In the genomic region with DNA sequence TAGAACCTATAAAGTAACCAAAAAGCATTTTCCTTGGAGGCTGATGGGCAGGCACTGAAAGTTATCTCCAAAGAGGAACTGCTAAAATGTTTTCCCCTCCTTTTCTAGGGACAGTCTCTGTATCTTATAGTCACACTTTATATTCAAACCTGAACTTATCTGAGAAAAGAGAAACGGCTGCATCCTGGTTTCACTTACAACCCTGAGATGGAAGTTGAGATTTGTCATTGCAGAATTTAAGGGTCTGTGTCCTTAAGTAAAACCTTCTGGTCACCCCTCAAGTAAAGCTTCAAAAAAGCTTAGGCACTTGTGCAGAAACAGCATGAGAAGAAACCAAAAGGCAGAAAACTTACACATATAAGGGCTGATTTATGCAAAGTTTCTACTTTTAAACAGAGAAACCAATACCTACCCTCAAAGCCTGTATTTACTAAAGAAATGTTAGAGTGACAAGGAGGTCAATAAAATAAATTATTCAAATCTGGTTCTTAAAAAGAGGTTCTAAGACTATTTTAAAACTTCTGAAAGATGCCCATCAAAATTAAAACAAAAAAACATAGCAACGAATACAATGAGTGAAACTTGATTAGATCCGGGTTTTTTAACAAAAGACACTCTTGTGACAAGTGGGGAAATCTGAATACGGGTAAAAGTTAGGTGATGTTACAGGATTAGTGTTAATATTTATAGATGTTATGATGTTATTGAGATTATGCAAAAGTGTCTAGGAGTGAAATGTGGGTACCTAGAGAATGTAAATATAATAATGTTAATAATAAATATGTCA, we compare ENCODE assay signal across 1 cellular context.
TF ChIP-seq lines count a peak whose summit lies in the region.

No MANE protein-coding gene starts in this region.

TF ChIP-seq in GM12878, 131 proteins besides CTCF, POLR2A, EP300 and RAD21 (continues in another document):
- 0 out of 4 replicates have a peak, but pooled peaks of 1 of the 2 experiments have one; percentile 4 for TF ChIP-seq BHLHE40 (IDR thresholded peaks at IDR 0.05; ENCODE audit: borderline replicate concordance in 1 of 2, low read depth in 2 of 2, low read length in 1 of 2)
- TF ChIP-seq NR2C1 (IDR thresholded peaks at IDR 0.05) = no peak
- peak; percentile 37; the same call in 1 of the 2 replicates for TF ChIP-seq ZBED1 (IDR thresholded peaks at IDR 0.05; ENCODE audit: borderline replicate concordance)
- TF ChIP-seq POLR2AphosphoS5 (IDR thresholded peaks at IDR 0.05; ENCODE audit: low read length) = peak; percentile 68; the same call in 1 of the 2 replicates
- TF ChIP-seq, protein P1, sequence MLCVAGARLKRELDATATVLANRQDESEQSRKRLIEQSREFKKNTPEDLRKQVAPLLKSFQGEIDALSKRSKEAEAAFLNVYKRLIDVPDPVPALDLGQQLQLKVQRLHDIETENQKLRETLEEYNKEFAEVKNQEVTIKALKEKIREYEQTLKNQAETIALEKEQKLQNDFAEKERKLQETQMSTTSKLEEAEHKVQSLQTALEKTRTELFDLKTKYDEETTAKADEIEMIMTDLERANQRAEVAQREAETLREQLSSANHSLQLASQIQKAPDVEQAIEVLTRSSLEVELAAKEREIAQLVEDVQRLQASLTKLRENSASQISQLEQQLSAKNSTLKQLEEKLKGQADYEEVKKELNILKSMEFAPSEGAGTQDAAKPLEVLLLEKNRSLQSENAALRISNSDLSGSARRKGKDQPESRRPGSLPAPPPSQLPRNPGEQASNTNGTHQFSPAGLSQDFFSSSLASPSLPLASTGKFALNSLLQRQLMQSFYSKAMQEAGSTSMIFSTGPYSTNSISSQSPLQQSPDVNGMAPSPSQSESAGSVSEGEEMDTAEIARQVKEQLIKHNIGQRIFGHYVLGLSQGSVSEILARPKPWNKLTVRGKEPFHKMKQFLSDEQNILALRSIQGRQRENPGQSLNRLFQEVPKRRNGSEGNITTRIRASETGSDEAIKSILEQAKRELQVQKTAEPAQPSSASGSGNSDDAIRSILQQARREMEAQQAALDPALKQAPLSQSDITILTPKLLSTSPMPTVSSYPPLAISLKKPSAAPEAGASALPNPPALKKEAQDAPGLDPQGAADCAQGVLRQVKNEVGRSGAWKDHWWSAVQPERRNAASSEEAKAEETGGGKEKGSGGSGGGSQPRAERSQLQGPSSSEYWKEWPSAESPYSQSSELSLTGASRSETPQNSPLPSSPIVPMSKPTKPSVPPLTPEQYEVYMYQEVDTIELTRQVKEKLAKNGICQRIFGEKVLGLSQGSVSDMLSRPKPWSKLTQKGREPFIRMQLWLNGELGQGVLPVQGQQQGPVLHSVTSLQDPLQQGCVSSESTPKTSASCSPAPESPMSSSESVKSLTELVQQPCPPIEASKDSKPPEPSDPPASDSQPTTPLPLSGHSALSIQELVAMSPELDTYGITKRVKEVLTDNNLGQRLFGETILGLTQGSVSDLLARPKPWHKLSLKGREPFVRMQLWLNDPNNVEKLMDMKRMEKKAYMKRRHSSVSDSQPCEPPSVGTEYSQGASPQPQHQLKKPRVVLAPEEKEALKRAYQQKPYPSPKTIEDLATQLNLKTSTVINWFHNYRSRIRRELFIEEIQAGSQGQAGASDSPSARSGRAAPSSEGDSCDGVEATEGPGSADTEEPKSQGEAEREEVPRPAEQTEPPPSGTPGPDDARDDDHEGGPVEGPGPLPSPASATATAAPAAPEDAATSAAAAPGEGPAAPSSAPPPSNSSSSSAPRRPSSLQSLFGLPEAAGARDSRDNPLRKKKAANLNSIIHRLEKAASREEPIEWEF (IDR thresholded peaks at IDR 0.05; ENCODE audit: insufficient replicate concordance, low read depth, low read length) = no peak
- TF ChIP-seq HCFC1 (IDR thresholded peaks at IDR 0.05; ENCODE audit: low read length) = no peak
- peak; percentile 73 for TF ChIP-seq ZSCAN29 (IDR thresholded peaks at IDR 0.05)
- TF ChIP-seq MYB (IDR thresholded peaks at IDR 0.05; ENCODE audit: borderline replicate concordance, low read depth, low read length) = no peak
- TF ChIP-seq DPF2 (IDR thresholded peaks at IDR 0.05) = 0 out of 2 replicates have a peak, but pooled peaks have one; percentile 33
- no peak for TF ChIP-seq SIN3A (IDR thresholded peaks at IDR 0.05; ENCODE audit: low read depth, low read length)
- TF ChIP-seq, protein P2, sequence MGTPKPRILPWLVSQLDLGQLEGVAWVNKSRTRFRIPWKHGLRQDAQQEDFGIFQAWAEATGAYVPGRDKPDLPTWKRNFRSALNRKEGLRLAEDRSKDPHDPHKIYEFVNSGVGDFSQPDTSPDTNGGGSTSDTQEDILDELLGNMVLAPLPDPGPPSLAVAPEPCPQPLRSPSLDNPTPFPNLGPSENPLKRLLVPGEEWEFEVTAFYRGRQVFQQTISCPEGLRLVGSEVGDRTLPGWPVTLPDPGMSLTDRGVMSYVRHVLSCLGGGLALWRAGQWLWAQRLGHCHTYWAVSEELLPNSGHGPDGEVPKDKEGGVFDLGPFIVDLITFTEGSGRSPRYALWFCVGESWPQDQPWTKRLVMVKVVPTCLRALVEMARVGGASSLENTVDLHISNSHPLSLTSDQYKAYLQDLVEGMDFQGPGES (IDR thresholded peaks at IDR 0.05) = no peak
- peak; percentile 69 for TF ChIP-seq EED (IDR thresholded peaks at IDR 0.05; ENCODE audit: low read depth)
- TF ChIP-seq, protein P3, sequence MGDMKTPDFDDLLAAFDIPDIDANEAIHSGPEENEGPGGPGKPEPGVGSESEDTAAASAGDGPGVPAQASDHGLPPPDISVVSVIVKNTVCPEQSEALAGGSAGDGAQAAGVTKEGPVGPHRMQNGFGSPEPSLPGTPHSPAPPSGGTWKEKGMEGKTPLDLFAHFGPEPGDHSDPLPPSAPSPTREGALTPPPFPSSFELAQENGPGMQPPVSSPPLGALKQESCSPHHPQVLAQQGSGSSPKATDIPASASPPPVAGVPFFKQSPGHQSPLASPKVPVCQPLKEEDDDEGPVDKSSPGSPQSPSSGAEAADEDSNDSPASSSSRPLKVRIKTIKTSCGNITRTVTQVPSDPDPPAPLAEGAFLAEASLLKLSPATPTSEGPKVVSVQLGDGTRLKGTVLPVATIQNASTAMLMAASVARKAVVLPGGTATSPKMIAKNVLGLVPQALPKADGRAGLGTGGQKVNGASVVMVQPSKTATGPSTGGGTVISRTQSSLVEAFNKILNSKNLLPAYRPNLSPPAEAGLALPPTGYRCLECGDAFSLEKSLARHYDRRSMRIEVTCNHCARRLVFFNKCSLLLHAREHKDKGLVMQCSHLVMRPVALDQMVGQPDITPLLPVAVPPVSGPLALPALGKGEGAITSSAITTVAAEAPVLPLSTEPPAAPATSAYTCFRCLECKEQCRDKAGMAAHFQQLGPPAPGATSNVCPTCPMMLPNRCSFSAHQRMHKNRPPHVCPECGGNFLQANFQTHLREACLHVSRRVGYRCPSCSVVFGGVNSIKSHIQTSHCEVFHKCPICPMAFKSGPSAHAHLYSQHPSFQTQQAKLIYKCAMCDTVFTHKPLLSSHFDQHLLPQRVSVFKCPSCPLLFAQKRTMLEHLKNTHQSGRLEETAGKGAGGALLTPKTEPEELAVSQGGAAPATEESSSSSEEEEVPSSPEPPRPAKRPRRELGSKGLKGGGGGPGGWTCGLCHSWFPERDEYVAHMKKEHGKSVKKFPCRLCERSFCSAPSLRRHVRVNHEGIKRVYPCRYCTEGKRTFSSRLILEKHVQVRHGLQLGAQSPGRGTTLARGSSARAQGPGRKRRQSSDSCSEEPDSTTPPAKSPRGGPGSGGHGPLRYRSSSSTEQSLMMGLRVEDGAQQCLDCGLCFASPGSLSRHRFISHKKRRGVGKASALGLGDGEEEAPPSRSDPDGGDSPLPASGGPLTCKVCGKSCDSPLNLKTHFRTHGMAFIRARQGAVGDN (IDR thresholded peaks at IDR 0.05) = peak; percentile 36; the same call in 1 of the 2 replicates
- TF ChIP-seq IRF4 (IDR thresholded peaks at IDR 0.05; ENCODE audit: low read depth, low read length) = 0 out of 2 replicates have a peak, but pooled peaks have one; percentile 10
- TF ChIP-seq SMAD1 (IDR thresholded peaks at IDR 0.05; ENCODE audit: low read depth, partially characterized antibody) = peak; percentile 71
- TF ChIP-seq TBL1XR1 (IDR thresholded peaks at IDR 0.05; ENCODE audit: low read depth, low read length) = no peak
- TF ChIP-seq ATF2 (IDR thresholded peaks at IDR 0.05; ENCODE audit: low read length) = peak; percentile 53
- TF ChIP-seq CHD1 (IDR thresholded peaks at IDR 0.05; ENCODE audit: low read depth, low read length) = peak; percentile 29; the same call in 1 of the 2 replicates
- TF ChIP-seq NFIC (IDR thresholded peaks at IDR 0.05; ENCODE audit: low read depth, low read length) = peak; percentile 76
- TF ChIP-seq PML (IDR thresholded peaks at IDR 0.05; ENCODE audit: low read length) = no peak; the same call in 1 of the 2 replicates
- TF ChIP-seq CREB1 (IDR thresholded peaks at IDR 0.05; ENCODE audit: low read depth) = no peak
- no peak for TF ChIP-seq MYC (IDR thresholded peaks at IDR 0.05; ENCODE audit: insufficient read depth, insufficient read length, insufficient replicate concordance, low read length, severe bottlenecking)
- TF ChIP-seq, protein P4, sequence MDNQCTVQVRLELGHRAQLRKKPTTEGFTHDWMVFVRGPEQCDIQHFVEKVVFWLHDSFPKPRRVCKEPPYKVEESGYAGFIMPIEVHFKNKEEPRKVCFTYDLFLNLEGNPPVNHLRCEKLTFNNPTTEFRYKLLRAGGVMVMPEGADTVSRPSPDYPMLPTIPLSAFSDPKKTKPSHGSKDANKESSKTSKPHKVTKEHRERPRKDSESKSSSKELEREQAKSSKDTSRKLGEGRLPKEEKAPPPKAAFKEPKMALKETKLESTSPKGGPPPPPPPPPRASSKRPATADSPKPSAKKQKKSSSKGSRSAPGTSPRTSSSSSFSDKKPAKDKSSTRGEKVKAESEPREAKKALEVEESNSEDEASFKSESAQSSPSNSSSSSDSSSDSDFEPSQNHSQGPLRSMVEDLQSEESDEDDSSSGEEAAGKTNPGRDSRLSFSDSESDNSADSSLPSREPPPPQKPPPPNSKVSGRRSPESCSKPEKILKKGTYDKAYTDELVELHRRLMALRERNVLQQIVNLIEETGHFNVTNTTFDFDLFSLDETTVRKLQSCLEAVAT (IDR thresholded peaks at IDR 0.05) = 0 out of 2 replicates have a peak, but pooled peaks have one; percentile 36
- peak; percentile 60; the same call in 2 of the 3 replicates for TF ChIP-seq POU2F2 (IDR thresholded peaks at IDR 0.05; ENCODE audit: borderline replicate concordance, low read depth, low read length)
- 0 out of 2 replicates have a peak, but pooled peaks have one; percentile 5 for TF ChIP-seq BCL11A (IDR thresholded peaks at IDR 0.05; ENCODE audit: low read depth, low read length)
- no peak for TF ChIP-seq KAT2A (conservative IDR thresholded peaks at IDR 0.05; ENCODE audit: control insufficient read depth, low read depth, low read length)
- no peak for TF ChIP-seq YBX1 (IDR thresholded peaks at IDR 0.05)
- TF ChIP-seq, protein P5, sequence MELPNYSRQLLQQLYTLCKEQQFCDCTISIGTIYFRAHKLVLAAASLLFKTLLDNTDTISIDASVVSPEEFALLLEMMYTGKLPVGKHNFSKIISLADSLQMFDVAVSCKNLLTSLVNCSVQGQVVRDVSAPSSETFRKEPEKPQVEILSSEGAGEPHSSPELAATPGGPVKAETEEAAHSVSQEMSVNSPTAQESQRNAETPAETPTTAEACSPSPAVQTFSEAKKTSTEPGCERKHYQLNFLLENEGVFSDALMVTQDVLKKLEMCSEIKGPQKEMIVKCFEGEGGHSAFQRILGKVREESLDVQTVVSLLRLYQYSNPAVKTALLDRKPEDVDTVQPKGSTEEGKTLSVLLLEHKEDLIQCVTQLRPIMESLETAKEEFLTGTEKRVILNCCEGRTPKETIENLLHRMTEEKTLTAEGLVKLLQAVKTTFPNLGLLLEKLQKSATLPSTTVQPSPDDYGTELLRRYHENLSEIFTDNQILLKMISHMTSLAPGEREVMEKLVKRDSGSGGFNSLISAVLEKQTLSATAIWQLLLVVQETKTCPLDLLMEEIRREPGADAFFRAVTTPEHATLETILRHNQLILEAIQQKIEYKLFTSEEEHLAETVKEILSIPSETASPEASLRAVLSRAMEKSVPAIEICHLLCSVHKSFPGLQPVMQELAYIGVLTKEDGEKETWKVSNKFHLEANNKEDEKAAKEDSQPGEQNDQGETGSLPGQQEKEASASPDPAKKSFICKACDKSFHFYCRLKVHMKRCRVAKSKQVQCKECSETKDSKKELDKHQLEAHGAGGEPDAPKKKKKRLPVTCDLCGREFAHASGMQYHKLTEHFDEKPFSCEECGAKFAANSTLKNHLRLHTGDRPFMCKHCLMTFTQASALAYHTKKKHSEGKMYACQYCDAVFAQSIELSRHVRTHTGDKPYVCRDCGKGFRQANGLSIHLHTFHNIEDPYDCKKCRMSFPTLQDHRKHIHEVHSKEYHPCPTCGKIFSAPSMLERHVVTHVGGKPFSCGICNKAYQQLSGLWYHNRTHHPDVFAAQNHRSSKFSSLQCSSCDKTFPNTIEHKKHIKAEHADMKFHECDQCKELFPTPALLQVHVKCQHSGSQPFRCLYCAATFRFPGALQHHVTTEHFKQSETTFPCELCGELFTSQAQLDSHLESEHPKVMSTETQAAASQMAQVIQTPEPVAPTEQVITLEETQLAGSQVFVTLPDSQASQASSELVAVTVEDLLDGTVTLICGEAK (IDR thresholded peaks at IDR 0.05; ENCODE audit: borderline replicate concordance) = peak; percentile 65; the same call in 1 of the 2 replicates
- TF ChIP-seq ZNF217 (IDR thresholded peaks at IDR 0.05) = no peak
- peak; percentile 55 for TF ChIP-seq RUNX3 (IDR thresholded peaks at IDR 0.05; ENCODE audit: low read length)
- peak; percentile 75 for TF ChIP-seq SPI1 (IDR thresholded peaks at IDR 0.05; ENCODE audit: borderline replicate concordance, insufficient read depth, low read depth, low read length)
- TF ChIP-seq CREM (IDR thresholded peaks at IDR 0.05; ENCODE audit: low read depth) = peak; percentile 43; the same call in 1 of the 2 replicates
- TF ChIP-seq IKZF2 (IDR thresholded peaks at IDR 0.05) = peak; percentile 58 to 63
- no peak for TF ChIP-seq POLR2AphosphoS2 (IDR thresholded peaks at IDR 0.05; ENCODE audit: low read depth, low read length)
- TF ChIP-seq, protein P6, sequence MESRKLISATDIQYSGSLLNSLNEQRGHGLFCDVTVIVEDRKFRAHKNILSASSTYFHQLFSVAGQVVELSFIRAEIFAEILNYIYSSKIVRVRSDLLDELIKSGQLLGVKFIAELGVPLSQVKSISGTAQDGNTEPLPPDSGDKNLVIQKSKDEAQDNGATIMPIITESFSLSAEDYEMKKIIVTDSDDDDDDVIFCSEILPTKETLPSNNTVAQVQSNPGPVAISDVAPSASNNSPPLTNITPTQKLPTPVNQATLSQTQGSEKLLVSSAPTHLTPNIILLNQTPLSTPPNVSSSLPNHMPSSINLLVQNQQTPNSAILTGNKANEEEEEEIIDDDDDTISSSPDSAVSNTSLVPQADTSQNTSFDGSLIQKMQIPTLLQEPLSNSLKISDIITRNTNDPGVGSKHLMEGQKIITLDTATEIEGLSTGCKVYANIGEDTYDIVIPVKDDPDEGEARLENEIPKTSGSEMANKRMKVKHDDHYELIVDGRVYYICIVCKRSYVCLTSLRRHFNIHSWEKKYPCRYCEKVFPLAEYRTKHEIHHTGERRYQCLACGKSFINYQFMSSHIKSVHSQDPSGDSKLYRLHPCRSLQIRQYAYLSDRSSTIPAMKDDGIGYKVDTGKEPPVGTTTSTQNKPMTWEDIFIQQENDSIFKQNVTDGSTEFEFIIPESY (IDR thresholded peaks at IDR 0.05) = no peak
